In genomic region chr12:25861226-25861625, GRCh38 we compare ENCODE assay signal across 28 cellular contexts.
"Had no signal": no experiment of that assay in that cellular context is flagged by ENCODE, and none has a peak within 500 bp of the region (broad histone marks: within the 10 kb centered on the region; RNA-seq: fewer than 3 reads in every experiment).

No MANE protein-coding gene starts in this region.

- H3K9me3 Mint-ChIP-seq: dendritic cell treated with granulocyte-macrophage colony-stimulating factor and Interleukin-4, amounts not matched to agents 40 ng/mL and 50 ng/mL, for 4 days; memory B cell; naive thymus-derived CD4-positive, alpha-beta T cell had no signal

- H3K27me3 ChIP-seq: colonic mucosa, esophagus squamous epithelium, foreskin keratinocyte, left lung had no signal

- FAIRE-seq: endometrium, islet of Langerhans, keratinocyte had no signal

- DNase-seq: cerebellar nuclear complex; colonic mucosa; cortex of kidney; effector CD8-positive, alpha-beta T cell; effector memory CD8-positive, alpha-beta T cell; endodermal cell; erythroblast; esophagus squamous epithelium; foreskin keratinocyte; gastrocnemius medialis; glutamatergic neuron; head of caudate nucleus; heart right ventricle; hippocampal formation; left cardiac atrium; left lung; left ventricle myocardium superior; lower lobe of right lung; mesendoderm; midbrain; naive thymus-derived CD4-positive, alpha-beta T cell had no signal

- H3K9me3 ChIP-seq: colonic mucosa, esophagus squamous epithelium, gastrocnemius medialis, heart right ventricle, left lung, lower lobe of right lung had no signal

- H3K27ac Mint-ChIP-seq: dendritic cell treated with granulocyte-macrophage colony-stimulating factor and Interleukin-4, amounts not matched to agents 40 ng/mL and 50 ng/mL, for 4 days; effector memory CD8-positive, alpha-beta T cell; endodermal cell; memory B cell had no signal

- H3K36me3 Mint-ChIP-seq: memory B cell; naive thymus-derived CD4-positive, alpha-beta T cell had no signal

- H3K36me3 ChIP-seq: colonic mucosa, esophagus squamous epithelium, gastrocnemius medialis, heart right ventricle, left lung, lower lobe of right lung had no signal

- H3K4me3 Mint-ChIP-seq: dendritic cell treated with granulocyte-macrophage colony-stimulating factor and Interleukin-4, amounts not matched to agents 40 ng/mL and 50 ng/mL, for 4 days; effector memory CD8-positive, alpha-beta T cell; endodermal cell; memory B cell had no signal

- ATAC-seq: effector memory CD8-positive, alpha-beta T cell; esophagus mucosa; foreskin keratinocyte; gastrocnemius medialis; left cardiac atrium; left lung; left ventricle myocardium superior; lower lobe of right lung; naive thymus-derived CD4-positive, alpha-beta T cell had no signal

- H3K27ac ChIP-seq: colonic mucosa, epithelial cell of prostate, esophagus squamous epithelium, foreskin keratinocyte, gastrocnemius medialis, heart right ventricle, left lung, lower lobe of right lung had no signal

- H3K4me1 Mint-ChIP-seq: memory B cell had no signal

- H3K4me1 ChIP-seq: colonic mucosa, esophagus squamous epithelium, foreskin keratinocyte, gastrocnemius medialis, heart right ventricle, left lung, lower lobe of right lung had no signal

- H3K4me3 ChIP-seq: colonic mucosa, esophagus squamous epithelium, gastrocnemius medialis, heart right ventricle, left lung, lower lobe of right lung had no signal

- H3K27me3 Mint-ChIP-seq: dendritic cell treated with granulocyte-macrophage colony-stimulating factor and Interleukin-4, amounts not matched to agents 40 ng/mL and 50 ng/mL, for 4 days; effector memory CD8-positive, alpha-beta T cell had no signal
